Comparison of ENCODE assay signal across 14 cellular contexts in genomic region chr11:64694821-64695365, GRCh38. TPM values are rescaled to one million over a fixed set of nuclear protein-coding genes. Genes with fewer than 3 reads are reported as not detected.
DNase-seq lines count a peak whose midpoint lies in the region; ATAC-seq and TF ChIP-seq lines count a peak whose summit lies in the region.
"Had no signal": no experiment of that assay in that cellular context is flagged by ENCODE, and none has a peak within 500 bp of the region (broad histone marks: within the 10 kb centered on the region; RNA-seq: fewer than 3 reads in every experiment).

No MANE protein-coding gene starts in this region.

- H3K9ac ChIP-seq in mesenchymal stem cell (ENCODE audit: low read length): no peak overlapping the region

- no peak overlapping the region for H2BK5ac ChIP-seq in mesenchymal stem cell (ENCODE audit: low read depth, low read length, poor library complexity, severe bottlenecking)

- H2AFZ ChIP-seq in mesenchymal stem cell (ENCODE audit: low read depth, low read length): no peak overlapping the region

- no peak overlapping the region for H2AK5ac ChIP-seq in mesenchymal stem cell (ENCODE audit: low read length, severe bottlenecking)

- no peak overlapping the region for H4K8ac ChIP-seq in mesenchymal stem cell (ENCODE audit: low read length)

- peak overlapping the region in 1 of 2 experiments; percentile 67 for H3K14ac ChIP-seq in mesenchymal stem cell (ENCODE audit: low read length in 2 of 2)

- H3K27me3 ChIP-seq in mesenchymal stem cell (ENCODE audit: control insufficient read depth in 1 of 2, insufficient read depth in 1 of 2, low read length in 2 of 2): peaks cover 82 to 85% of the 10 kb centered on the region in 2 experiments

- ATAC-seq in GM18868 (IDR thresholded peaks at IDR 0.05; ENCODE audit: unreplicated experiment): peak; percentile 59
- ATAC-seq in HG02884 (IDR thresholded peaks at IDR 0.05; ENCODE audit: unreplicated experiment): no peak
- ATAC-seq: natural killer cell had no signal

- intact Hi-C loops in posterior cingulate gyrus (cut with DNase I): no loop called here

- DNase-seq in NCI-H2081 (lab: John Stamatoyannopoulos, UW): peak; percentile 22 to 69
- DNase-seq in anterior cingulate cortex (lab: John Stamatoyannopoulos, UW): peak in 51 of 58 donors; percentile 7 to 75 (median 40)
- peak; percentile 42 to 95 (median 61) for DNase-seq in posterior cingulate gyrus
- no peak for DNase-seq in mesenchymal stem cell
- DNase-seq in RWPE1 (ENCODE audit: low spot score): no peak
- DNase-seq in HT-29 (ENCODE audit: low spot score): no peak
- DNase-seq: activated CD4-positive, alpha-beta T cell treated with anti-CD3 and anti-CD28 coated beads, Interleukin-2, amount 10 ng/mL, durations not matched to agents 24 days and 14 days; foreskin fibroblast; natural killer cell had no signal

- CTCF ChIA-PET in RWPE1 (lab: Yijun Ruan, JAX): interaction anchor here (1.6 kb wide), 1 partner anchor 246 kb away, joined by 4 read pairs; no protein-coding TSS in a partner anchor

- no peaks in the 10 kb centered on the region for H3K9me3 ChIP-seq in mesenchymal stem cell (ENCODE audit: control insufficient read depth, low read length)

- no peak overlapping the region for H3K18ac ChIP-seq in mesenchymal stem cell (ENCODE audit: low read depth in 1 of 2, low read length in 2 of 2)

- 17% methylated on average over 5 of the region's 5 CpGs for WGBS in mesenchymal stem cell

- POLR2A ChIA-PET in RWPE1 (lab: Yijun Ruan, JAX; ENCODE audit: low non-redundant PET): no interaction called here

- H3K79me1 ChIP-seq in mesenchymal stem cell (replicated peaks; ENCODE audit: low read length, poor library complexity, severe bottlenecking): no peaks in the 10 kb centered on the region

- no peak overlapping the region for H2BK15ac ChIP-seq in mesenchymal stem cell (ENCODE audit: low read depth, poor library complexity, severe bottlenecking)

- H3K4me3 ChIP-seq in mesenchymal stem cell (ENCODE audit: insufficient read depth in 1 of 2, low read depth in 1 of 2, low read length in 2 of 2): no peak overlapping the region

- TF ChIP-seq CTCF in RWPE1 (conservative IDR thresholded peaks at IDR 0.05; ENCODE audit: low read depth): no peak

- no peak overlapping the region for H4K91ac ChIP-seq in mesenchymal stem cell (ENCODE audit: low read length)

- H2BK120ac ChIP-seq in mesenchymal stem cell (ENCODE audit: low read depth, low read length): no peak overlapping the region

- H3K4ac ChIP-seq in mesenchymal stem cell (ENCODE audit: low read depth in 1 of 2, low read length in 2 of 2): no peak overlapping the region

- H3K4me2 ChIP-seq in mesenchymal stem cell (ENCODE audit: low read length, poor library complexity, severe bottlenecking): no peak overlapping the region

- no peak overlapping the region for H3K23ac ChIP-seq in mesenchymal stem cell (ENCODE audit: low read length in 2 of 2)

- no peak overlapping the region for H3K27ac ChIP-seq in mesenchymal stem cell (ENCODE audit: low read length, poor library complexity, severe bottlenecking)
- no peak overlapping the region for H3K27ac ChIP-seq in RWPE1
- H3K27ac ChIP-seq: HL-60 had no signal

- peaks cover 6% of the 10 kb centered on the region for H3K4me1 ChIP-seq in mesenchymal stem cell (ENCODE audit: control insufficient read depth, insufficient read depth, low read depth, low read length)

- no peak overlapping the region for H2BK12ac ChIP-seq in mesenchymal stem cell (ENCODE audit: low read length in 2 of 2)

- no peaks in the 10 kb centered on the region for H3K36me3 ChIP-seq in mesenchymal stem cell (ENCODE audit: control insufficient read depth in 1 of 2, insufficient read depth in 2 of 2, low read depth in 1 of 2, low read length in 2 of 2)

RNA-seq across cellular contexts. Expression of gene NRXN2, which starts 28.1 kb away (rescaled TPM):
- 0.06 TPM for polyA plus RNA-seq in mesenchymal stem cell (2013, experiment 1 of 2)
- 0.15 TPM for polyA plus RNA-seq in mesenchymal stem cell (2013, experiment 2 of 2)
- not detected in 2 replicates for total RNA-seq in HT-29 (2014; rRNA removed; shearing (Covaris generic))
- total RNA-seq: bronchial epithelial cell had no signal

RNA-seq across cellular contexts. Expression of gene RASGRP2, which starts 49.0 kb away (rescaled TPM):
- polyA plus RNA-seq in mesenchymal stem cell (2013, experiment 1 of 2): 0.70 TPM
- 1.0 TPM for polyA plus RNA-seq in mesenchymal stem cell (2013, experiment 2 of 2)
- total RNA-seq in HT-29 (2014; rRNA removed; shearing (Covaris generic)): not detected in 2 replicates
- total RNA-seq: bronchial epithelial cell, RPMI7951 had no signal

Comparison
In these comparisons a context has a peak if more than half of its experiments do, and no peak if none do; other contexts are left out.
1. DNase-seq: peak in NCI-H2081 (2 of 2), anterior cingulate cortex (51 of 58) and posterior cingulate gyrus (10 of 10); none in mesenchymal stem cell (single experiment), RWPE1 (single experiment) and HT-29 (single experiment).